Comparison of ENCODE assay signal across 10 cellular contexts in genomic region chr13:24540236-24541126, GRCh38. TPM values are rescaled to one million over a fixed set of nuclear protein-coding genes. Genes with fewer than 3 reads are reported as not detected.
A peak's percentile ranks its signal among the peaks of the same experiment; 100 is the strongest.
DNase-seq lines count a peak whose midpoint lies in the region; ATAC-seq and TF ChIP-seq lines count a peak whose summit lies in the region.
"Had no signal": no experiment of that assay in that cellular context is flagged by ENCODE, and none has a peak within 500 bp of the region (broad histone marks: within the 10 kb centered on the region; RNA-seq: fewer than 3 reads in every experiment).

No MANE protein-coding gene starts in this region.

- H3K36me3 Mint-ChIP-seq in activated T-helper 17 cell treated with anti-CD3 and anti-CD28 coated beads, Interleukin-2, amount 50 U/mL, for 72 hours (ENCODE audit: low read depth) = no peaks in the 10 kb centered on the region

- ATAC-seq in activated T-helper 17 cell treated with anti-CD3 and anti-CD28 coated beads, Interleukin-2, amount 50 U/mL, for 72 hours (replicated peaks) = peak; percentile 37
- ATAC-seq in HG02759 (IDR thresholded peaks at IDR 0.05; ENCODE audit: unreplicated experiment) (no peak), HG03571 (IDR thresholded peaks at IDR 0.05; ENCODE audit: unreplicated experiment) (no peak)

- no peaks in the 10 kb centered on the region for H3K4me1 Mint-ChIP-seq in activated T-helper 17 cell treated with anti-CD3 and anti-CD28 coated beads, Interleukin-2, amount 50 U/mL, for 72 hours

- no peak overlapping the region for H3K4me3 ChIP-seq in GM12864 (ENCODE audit: low read depth, low read length)

- no peak overlapping the region for H3K27ac Mint-ChIP-seq in activated T-helper 17 cell treated with anti-CD3 and anti-CD28 coated beads, Interleukin-2, amount 50 U/mL, for 72 hours
- H3K27ac Mint-ChIP-seq: activated T-helper 2 cell treated with anti-CD3 and anti-CD28 coated beads, Interferon-gamma antibody, Interleukin-2, Interleukin-4, amounts not matched to agents 10 μg/mL and 5 μg/mL and 100 μg/mL, durations not matched to agents 14 hours and 24 hours and 36 hours had no signal

- DNase-seq in 8988T = peak; percentile 24
- DNase-seq in GM12864 (ENCODE audit: low read depth) = no peak
- DNase-seq in islet precursor cell = peak; percentile 82
- no peak for DNase-seq in effector CD8-positive, alpha-beta T cell (lab: John Stamatoyannopoulos, UW)
- DNase-seq in stimulated activated CD4-positive, alpha-beta T cell treated with anti-CD3 and anti-CD28 coated beads, Interleukin-4, amount 100 ng/mL, for 1 hour = no peak
- DNase-seq: sigmoid colon had no signal

- H3K9me3 Mint-ChIP-seq in activated T-helper 17 cell treated with anti-CD3 and anti-CD28 coated beads, Interleukin-2, amount 50 U/mL, for 72 hours = no peaks in the 10 kb centered on the region
- H3K9me3 Mint-ChIP-seq: activated T-helper 2 cell treated with anti-CD3 and anti-CD28 coated beads, Interferon-gamma antibody, Interleukin-2, Interleukin-4, amounts not matched to agents 10 μg/mL and 5 μg/mL and 100 μg/mL, durations not matched to agents 14 hours and 24 hours and 36 hours had no signal

- peaks cover 24% of the 10 kb centered on the region for H3K27me3 Mint-ChIP-seq in activated T-helper 17 cell treated with anti-CD3 and anti-CD28 coated beads, Interleukin-2, amount 50 U/mL, for 72 hours

- no peak overlapping the region for H3K4me3 Mint-ChIP-seq in activated T-helper 17 cell treated with anti-CD3 and anti-CD28 coated beads, Interleukin-2, amount 50 U/mL, for 72 hours

- peak; percentile 26 for TF ChIP-seq CTCF in GM12864 (IDR thresholded peaks at IDR 0.05; ENCODE audit: low read depth, low read length, missing control alignments)

RNA-seq across cellular contexts. Expression of gene PARP4, which starts 27.9 kb away (rescaled TPM):
- total RNA-seq in activated T-helper 17 cell treated with anti-CD3 and anti-CD28 coated beads, Interleukin-2, amount 50 U/mL, for 72 hours = 10 to 100 TPM; 38.1 to 50.0 TPM

Comparison
In these comparisons a context has a peak if more than half of its experiments do, and no peak if none do; other contexts are left out.
1. DNase-seq: peak in 8988T (single experiment) and islet precursor cell (single experiment); none in GM12864 (single experiment), effector CD8-positive, alpha-beta T cell (single experiment) and stimulated activated CD4-positive, alpha-beta T cell treated with anti-CD3 and anti-CD28 coated beads, Interleukin-4, amount 100 ng/mL, for 1 hour (single experiment).